1 cellular context compared by ENCODE assay signal in the genomic region with DNA sequence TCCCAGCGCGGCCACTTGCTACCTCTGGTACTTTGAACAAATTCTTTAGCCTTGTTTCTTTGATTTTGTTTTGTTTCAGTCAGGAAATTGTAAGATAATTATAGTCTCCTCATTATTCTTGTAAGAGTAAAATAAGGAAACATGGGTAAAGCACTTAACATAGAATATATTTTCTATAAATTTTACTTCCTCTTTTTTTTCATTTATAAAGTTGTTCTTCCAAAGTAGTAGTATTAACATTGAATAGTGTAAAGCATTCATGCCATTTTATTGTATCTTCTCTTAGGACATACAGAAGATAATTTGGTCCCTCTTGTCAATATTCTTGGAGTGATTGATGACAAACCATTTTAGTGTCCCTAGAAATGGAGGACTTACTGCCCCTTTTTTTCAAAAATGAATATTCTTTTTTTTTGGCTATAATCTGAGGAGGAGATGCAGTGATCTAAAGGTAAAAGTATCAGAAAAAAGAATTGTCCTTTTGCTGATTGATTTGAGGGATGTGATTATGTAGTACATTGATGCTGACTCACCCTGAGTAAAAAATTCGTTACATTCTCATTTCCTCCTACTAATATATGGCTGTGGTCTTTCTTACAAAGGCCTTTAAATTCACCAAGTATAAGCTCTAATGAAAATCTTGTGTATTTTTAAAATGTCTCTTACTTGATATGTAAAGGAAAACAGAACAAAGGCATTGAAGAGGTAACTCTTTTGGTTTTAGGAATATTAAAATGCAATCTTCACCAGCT.
TF ChIP-seq lines count a peak whose summit lies in the region.

No MANE protein-coding gene starts in this region.

TF ChIP-seq in endothelial cell of umbilical vein, 7 proteins besides CTCF, POLR2A, EP300 and RAD21 (continued from another document):
- TF ChIP-seq MYC (IDR thresholded peaks at IDR 0.05; ENCODE audit: low read depth, low read length): no peak
